In genomic region chr5:62284946-62285891, GRCh38 we compare ENCODE assay signal across 9 cellular contexts. TPM values are rescaled to one million over a fixed set of nuclear protein-coding genes. Genes with fewer than 3 reads are reported as not detected.
A peak's percentile ranks its signal among the peaks of the same experiment; 100 is the strongest.
DNase-seq lines count a peak whose midpoint lies in the region; ATAC-seq and TF ChIP-seq lines count a peak whose summit lies in the region.
"Had no signal": no experiment of that assay in that cellular context is flagged by ENCODE, and none has a peak within 500 bp of the region (broad histone marks: within the 10 kb centered on the region; RNA-seq: fewer than 3 reads in every experiment).

No MANE protein-coding gene starts in this region.

- DNase-seq in activated T-helper 2 cell treated with anti-CD3 and anti-CD28 coated beads, Interferon-gamma antibody, Interleukin-2, Interleukin-4, amounts not matched to agents 10 μg/mL and 5 μg/mL and 100 μg/mL, durations not matched to agents 14 hours and 24 hours and 36 hours (ENCODE audit: low spot score), result peak; percentile 66
- peak; percentile 52 to 90 for DNase-seq in stimulated activated effector memory CD8-positive, alpha-beta T cell treated with anti-CD3 and anti-CD28 coated beads, Interleukin-12 subunit alpha, Interleukin-12 subunit beta, amount 100 ng/mL, for 72 hours (ENCODE audit: low spot score in 2 of 2)
- no peak for DNase-seq in mucosa of descending colon
- DNase-seq in MG63, result no peak
- DNase-seq: aorta, NCI-H774 had no signal

- peak overlapping the region; percentile 98 for H3K27ac Mint-ChIP-seq in activated T-helper 2 cell treated with anti-CD3 and anti-CD28 coated beads, Interferon-gamma antibody, Interleukin-2, Interleukin-4, amounts not matched to agents 10 μg/mL and 5 μg/mL and 100 μg/mL, durations not matched to agents 14 hours and 24 hours and 36 hours
- H3K27ac Mint-ChIP-seq in stimulated activated effector memory CD8-positive, alpha-beta T cell treated with anti-CD3 and anti-CD28 coated beads, Interleukin-12 subunit alpha, Interleukin-12 subunit beta, amount 100 ng/mL, for 72 hours, result peak overlapping the region; percentile 95

- peaks cover 63% of the 10 kb centered on the region for H3K36me3 Mint-ChIP-seq in activated T-helper 2 cell treated with anti-CD3 and anti-CD28 coated beads, Interferon-gamma antibody, Interleukin-2, Interleukin-4, amounts not matched to agents 10 μg/mL and 5 μg/mL and 100 μg/mL, durations not matched to agents 14 hours and 24 hours and 36 hours (ENCODE audit: low read depth)
- H3K36me3 Mint-ChIP-seq in stimulated activated effector memory CD8-positive, alpha-beta T cell treated with anti-CD3 and anti-CD28 coated beads, Interleukin-12 subunit alpha, Interleukin-12 subunit beta, amount 100 ng/mL, for 72 hours, result peaks cover 19% of the 10 kb centered on the region

- H3K4me3 Mint-ChIP-seq in activated T-helper 2 cell treated with anti-CD3 and anti-CD28 coated beads, Interferon-gamma antibody, Interleukin-2, Interleukin-4, amounts not matched to agents 10 μg/mL and 5 μg/mL and 100 μg/mL, durations not matched to agents 14 hours and 24 hours and 36 hours (ENCODE audit: low read depth), result peak overlapping the region; percentile 55
- H3K4me3 Mint-ChIP-seq in stimulated activated effector memory CD8-positive, alpha-beta T cell treated with anti-CD3 and anti-CD28 coated beads, Interleukin-12 subunit alpha, Interleukin-12 subunit beta, amount 100 ng/mL, for 72 hours, result peak overlapping the region; percentile 62

- H3K9me3 Mint-ChIP-seq in activated T-helper 2 cell treated with anti-CD3 and anti-CD28 coated beads, Interferon-gamma antibody, Interleukin-2, Interleukin-4, amounts not matched to agents 10 μg/mL and 5 μg/mL and 100 μg/mL, durations not matched to agents 14 hours and 24 hours and 36 hours, result peaks cover 42% of the 10 kb centered on the region
- H3K9me3 Mint-ChIP-seq in stimulated activated effector memory CD8-positive, alpha-beta T cell treated with anti-CD3 and anti-CD28 coated beads, Interleukin-12 subunit alpha, Interleukin-12 subunit beta, amount 100 ng/mL, for 72 hours, result peaks cover 6% of the 10 kb centered on the region

- intact Hi-C loops in activated T-helper 2 cell treated with anti-CD3 and anti-CD28 coated beads, Interferon-gamma antibody, Interleukin-2, Interleukin-4, amounts not matched to agents 10 μg/mL and 5 μg/mL and 100 μg/mL, durations not matched to agents 14 hours and 24 hours and 36 hours (cut with micrococcal nuclease), result loop anchor here (1.0 to 5.0 kb wide), 9 partner anchors 8 to 117 kb away; partner anchors contain the start of genes DIMT1 and KIF2A
- intact Hi-C loops in mucosa of descending colon (cut with DNase I, micrococcal nuclease), result no loop called here

- no peaks in the 10 kb centered on the region for H3K27me3 ChIP-seq in MG63

- no peaks in the 10 kb centered on the region for H3K27me3 Mint-ChIP-seq in activated T-helper 2 cell treated with anti-CD3 and anti-CD28 coated beads, Interferon-gamma antibody, Interleukin-2, Interleukin-4, amounts not matched to agents 10 μg/mL and 5 μg/mL and 100 μg/mL, durations not matched to agents 14 hours and 24 hours and 36 hours (ENCODE audit: low read depth)

- peak; percentile 79 for ATAC-seq in GM21360 (IDR thresholded peaks at IDR 0.05; ENCODE audit: unreplicated experiment)
- ATAC-seq in HG03139 (IDR thresholded peaks at IDR 0.05; ENCODE audit: unreplicated experiment), result peak; percentile 46
- ATAC-seq in stimulated activated effector memory CD8-positive, alpha-beta T cell treated with anti-CD3 and anti-CD28 coated beads, Interleukin-12 subunit alpha, Interleukin-12 subunit beta, amount 100 ng/mL, for 72 hours, result peak; percentile 94
- ATAC-seq in mucosa of descending colon, result no peak
- no peak for ATAC-seq in GM19324 (IDR thresholded peaks at IDR 0.05; ENCODE audit: low FRiP score, unreplicated experiment)

- H3K36me3 ChIP-seq in mucosa of descending colon (ENCODE audit: low read depth) (no peaks in the 10 kb centered on the region), MG63 (no peaks in the 10 kb centered on the region)

- H3K4me1 ChIP-seq in mucosa of descending colon (ENCODE audit: low read depth), result no peaks in the 10 kb centered on the region

- no peak overlapping the region for H3K4me3 ChIP-seq in mucosa of descending colon
- H3K4me3 ChIP-seq in MG63, result no peak overlapping the region

- no peaks in the 10 kb centered on the region for H3K9me3 ChIP-seq in mucosa of descending colon
- no peaks in the 10 kb centered on the region for H3K9me3 ChIP-seq in MG63

- H3K4me1 Mint-ChIP-seq in activated T-helper 2 cell treated with anti-CD3 and anti-CD28 coated beads, Interferon-gamma antibody, Interleukin-2, Interleukin-4, amounts not matched to agents 10 μg/mL and 5 μg/mL and 100 μg/mL, durations not matched to agents 14 hours and 24 hours and 36 hours (ENCODE audit: low read depth), result peaks cover 78% of the 10 kb centered on the region
- H3K4me1 Mint-ChIP-seq in stimulated activated effector memory CD8-positive, alpha-beta T cell treated with anti-CD3 and anti-CD28 coated beads, Interleukin-12 subunit alpha, Interleukin-12 subunit beta, amount 100 ng/mL, for 72 hours, result peaks cover 72% of the 10 kb centered on the region

- TF ChIP-seq CTCF in mucosa of descending colon (IDR thresholded peaks at IDR 0.05), result no peak

RNA-seq across cellular contexts. Expression of gene KIF2A, which starts 20.8 kb away (rescaled TPM):
- 285 and 294 TPM in 2 replicates for total RNA-seq in activated T-helper 2 cell treated with anti-CD3 and anti-CD28 coated beads, Interferon-gamma antibody, Interleukin-2, Interleukin-4, amounts not matched to agents 10 μg/mL and 5 μg/mL and 100 μg/mL, durations not matched to agents 14 hours and 24 hours and 36 hours
- 10 to 100 TPM; 34.2 to 43.3 (median 41.8) TPM for total RNA-seq in mucosa of descending colon
- 27.4 and 29.4 TPM in 2 replicates for total RNA-seq in MG63 (2014; rRNA removed; shearing (Covaris generic); ENCODE audit: low replicate concordance)

Comparison
In these comparisons a context has a peak if more than half of its experiments do, and no peak if none do; other contexts are left out.
1. ATAC-seq: peak in GM21360 (single experiment), HG03139 (single experiment) and stimulated activated effector memory CD8-positive, alpha-beta T cell treated with anti-CD3 and anti-CD28 coated beads, Interleukin-12 subunit alpha, Interleukin-12 subunit beta, amount 100 ng/mL, for 72 hours (single experiment); none in mucosa of descending colon (single experiment) and GM19324 (single experiment).
2. DNase-seq: peak in activated T-helper 2 cell treated with anti-CD3 and anti-CD28 coated beads, Interferon-gamma antibody, Interleukin-2, Interleukin-4, amounts not matched to agents 10 μg/mL and 5 μg/mL and 100 μg/mL, durations not matched to agents 14 hours and 24 hours and 36 hours (single experiment) and stimulated activated effector memory CD8-positive, alpha-beta T cell treated with anti-CD3 and anti-CD28 coated beads, Interleukin-12 subunit alpha, Interleukin-12 subunit beta, amount 100 ng/mL, for 72 hours (2 of 2); none in mucosa of descending colon (0 of 3) and MG63 (single experiment).